2 cellular contexts compared by ENCODE assay signal in the genomic region with DNA sequence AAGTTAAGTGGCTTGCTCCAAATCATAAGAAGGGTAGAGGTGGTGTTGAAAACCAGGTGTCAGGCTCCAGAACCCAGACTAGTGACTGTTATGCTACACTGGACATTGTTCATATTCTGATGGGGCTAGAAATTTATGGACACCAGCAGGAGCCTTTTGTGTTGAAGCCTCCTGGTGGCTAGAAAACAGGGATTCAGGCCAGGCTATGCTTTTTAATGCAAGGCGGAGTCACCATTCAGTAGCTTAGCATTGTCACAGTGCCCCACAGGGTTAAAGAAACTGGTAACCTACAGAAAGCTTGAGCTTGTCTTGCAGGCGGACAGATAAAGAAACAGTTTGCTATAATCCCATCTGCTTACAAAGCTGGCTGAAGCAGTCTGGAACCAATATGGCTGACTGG.
TF ChIP-seq lines count a peak whose summit lies in the region.

No MANE protein-coding gene starts in this region.

TF ChIP-seq in HCT116, 20 proteins besides CTCF, POLR2A, EP300 and RAD21 (continued from another document):
- TF ChIP-seq, protein P1, sequence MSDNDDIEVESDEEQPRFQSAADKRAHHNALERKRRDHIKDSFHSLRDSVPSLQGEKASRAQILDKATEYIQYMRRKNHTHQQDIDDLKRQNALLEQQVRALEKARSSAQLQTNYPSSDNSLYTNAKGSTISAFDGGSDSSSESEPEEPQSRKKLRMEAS (IDR thresholded peaks at IDR 0.05) = no peak
- TF ChIP-seq SP1 (IDR thresholded peaks at IDR 0.05; ENCODE audit: low read depth) = no peak
- TF ChIP-seq, protein P2, sequence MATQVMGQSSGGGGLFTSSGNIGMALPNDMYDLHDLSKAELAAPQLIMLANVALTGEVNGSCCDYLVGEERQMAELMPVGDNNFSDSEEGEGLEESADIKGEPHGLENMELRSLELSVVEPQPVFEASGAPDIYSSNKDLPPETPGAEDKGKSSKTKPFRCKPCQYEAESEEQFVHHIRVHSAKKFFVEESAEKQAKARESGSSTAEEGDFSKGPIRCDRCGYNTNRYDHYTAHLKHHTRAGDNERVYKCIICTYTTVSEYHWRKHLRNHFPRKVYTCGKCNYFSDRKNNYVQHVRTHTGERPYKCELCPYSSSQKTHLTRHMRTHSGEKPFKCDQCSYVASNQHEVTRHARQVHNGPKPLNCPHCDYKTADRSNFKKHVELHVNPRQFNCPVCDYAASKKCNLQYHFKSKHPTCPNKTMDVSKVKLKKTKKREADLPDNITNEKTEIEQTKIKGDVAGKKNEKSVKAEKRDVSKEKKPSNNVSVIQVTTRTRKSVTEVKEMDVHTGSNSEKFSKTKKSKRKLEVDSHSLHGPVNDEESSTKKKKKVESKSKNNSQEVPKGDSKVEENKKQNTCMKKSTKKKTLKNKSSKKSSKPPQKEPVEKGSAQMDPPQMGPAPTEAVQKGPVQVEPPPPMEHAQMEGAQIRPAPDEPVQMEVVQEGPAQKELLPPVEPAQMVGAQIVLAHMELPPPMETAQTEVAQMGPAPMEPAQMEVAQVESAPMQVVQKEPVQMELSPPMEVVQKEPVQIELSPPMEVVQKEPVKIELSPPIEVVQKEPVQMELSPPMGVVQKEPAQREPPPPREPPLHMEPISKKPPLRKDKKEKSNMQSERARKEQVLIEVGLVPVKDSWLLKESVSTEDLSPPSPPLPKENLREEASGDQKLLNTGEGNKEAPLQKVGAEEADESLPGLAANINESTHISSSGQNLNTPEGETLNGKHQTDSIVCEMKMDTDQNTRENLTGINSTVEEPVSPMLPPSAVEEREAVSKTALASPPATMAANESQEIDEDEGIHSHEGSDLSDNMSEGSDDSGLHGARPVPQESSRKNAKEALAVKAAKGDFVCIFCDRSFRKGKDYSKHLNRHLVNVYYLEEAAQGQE (IDR thresholded peaks at IDR 0.05; ENCODE audit: low read depth) = no peak
- TF ChIP-seq FOSL1 (IDR thresholded peaks at IDR 0.05; ENCODE audit: low read depth) = no peak

TF ChIP-seq in SK-N-SH treated with all-trans-retinoic acid at 6 μM for 48 hours, 23 proteins besides CTCF, POLR2A, EP300 and RAD21 (continued from another document):
- TF ChIP-seq, protein P3, sequence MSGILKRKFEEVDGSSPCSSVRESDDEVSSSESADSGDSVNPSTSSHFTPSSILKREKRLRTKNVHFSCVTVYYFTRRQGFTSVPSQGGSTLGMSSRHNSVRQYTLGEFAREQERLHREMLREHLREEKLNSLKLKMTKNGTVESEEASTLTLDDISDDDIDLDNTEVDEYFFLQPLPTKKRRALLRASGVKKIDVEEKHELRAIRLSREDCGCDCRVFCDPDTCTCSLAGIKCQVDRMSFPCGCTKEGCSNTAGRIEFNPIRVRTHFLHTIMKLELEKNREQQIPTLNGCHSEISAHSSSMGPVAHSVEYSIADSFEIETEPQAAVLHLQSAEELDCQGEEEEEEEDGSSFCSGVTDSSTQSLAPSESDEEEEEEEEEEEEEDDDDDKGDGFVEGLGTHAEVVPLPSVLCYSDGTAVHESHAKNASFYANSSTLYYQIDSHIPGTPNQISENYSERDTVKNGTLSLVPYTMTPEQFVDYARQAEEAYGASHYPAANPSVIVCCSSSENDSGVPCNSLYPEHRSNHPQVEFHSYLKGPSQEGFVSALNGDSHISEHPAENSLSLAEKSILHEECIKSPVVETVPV (CRISPR knock-in tag; IDR thresholded peaks at IDR 0.05) = no peak
- TF ChIP-seq ZNF70 (CRISPR knock-in tag; IDR thresholded peaks at IDR 0.05) (no peak), CSDC2 (CRISPR knock-in tag; IDR thresholded peaks at IDR 0.05) (no peak), ISL1 (CRISPR knock-in tag; IDR thresholded peaks at IDR 0.05) (no peak), ESRRG (CRISPR knock-in tag; IDR thresholded peaks at IDR 0.05) (no peak), ZFP3 (CRISPR knock-in tag; IDR thresholded peaks at IDR 0.05) (no peak), SNAI2 (CRISPR knock-in tag; IDR thresholded peaks at IDR 0.05) (no peak), TCF4 (CRISPR knock-in tag; IDR thresholded peaks at IDR 0.05; ENCODE audit: borderline replicate concordance) (no peak), ZNF8 (CRISPR knock-in tag; IDR thresholded peaks at IDR 0.05) (no peak), OSR1 (CRISPR knock-in tag; IDR thresholded peaks at IDR 0.05) (no peak), BACH2 (CRISPR knock-in tag; IDR thresholded peaks at IDR 0.05; ENCODE audit: borderline replicate concordance) (no peak), ZC3H10 (CRISPR knock-in tag; IDR thresholded peaks at IDR 0.05) (no peak), ZFP30 (CRISPR knock-in tag; IDR thresholded peaks at IDR 0.05) (no peak)
- TF ChIP-seq, protein P4, sequence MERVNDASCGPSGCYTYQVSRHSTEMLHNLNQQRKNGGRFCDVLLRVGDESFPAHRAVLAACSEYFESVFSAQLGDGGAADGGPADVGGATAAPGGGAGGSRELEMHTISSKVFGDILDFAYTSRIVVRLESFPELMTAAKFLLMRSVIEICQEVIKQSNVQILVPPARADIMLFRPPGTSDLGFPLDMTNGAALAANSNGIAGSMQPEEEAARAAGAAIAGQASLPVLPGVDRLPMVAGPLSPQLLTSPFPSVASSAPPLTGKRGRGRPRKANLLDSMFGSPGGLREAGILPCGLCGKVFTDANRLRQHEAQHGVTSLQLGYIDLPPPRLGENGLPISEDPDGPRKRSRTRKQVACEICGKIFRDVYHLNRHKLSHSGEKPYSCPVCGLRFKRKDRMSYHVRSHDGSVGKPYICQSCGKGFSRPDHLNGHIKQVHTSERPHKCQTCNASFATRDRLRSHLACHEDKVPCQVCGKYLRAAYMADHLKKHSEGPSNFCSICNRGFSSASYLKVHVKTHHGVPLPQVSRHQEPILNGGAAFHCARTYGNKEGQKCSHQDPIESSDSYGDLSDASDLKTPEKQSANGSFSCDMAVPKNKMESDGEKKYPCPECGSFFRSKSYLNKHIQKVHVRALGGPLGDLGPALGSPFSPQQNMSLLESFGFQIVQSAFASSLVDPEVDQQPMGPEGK (CRISPR knock-in tag; IDR thresholded peaks at IDR 0.05; ENCODE audit: borderline replicate concordance) = no peak
- TF ChIP-seq, protein P5, sequence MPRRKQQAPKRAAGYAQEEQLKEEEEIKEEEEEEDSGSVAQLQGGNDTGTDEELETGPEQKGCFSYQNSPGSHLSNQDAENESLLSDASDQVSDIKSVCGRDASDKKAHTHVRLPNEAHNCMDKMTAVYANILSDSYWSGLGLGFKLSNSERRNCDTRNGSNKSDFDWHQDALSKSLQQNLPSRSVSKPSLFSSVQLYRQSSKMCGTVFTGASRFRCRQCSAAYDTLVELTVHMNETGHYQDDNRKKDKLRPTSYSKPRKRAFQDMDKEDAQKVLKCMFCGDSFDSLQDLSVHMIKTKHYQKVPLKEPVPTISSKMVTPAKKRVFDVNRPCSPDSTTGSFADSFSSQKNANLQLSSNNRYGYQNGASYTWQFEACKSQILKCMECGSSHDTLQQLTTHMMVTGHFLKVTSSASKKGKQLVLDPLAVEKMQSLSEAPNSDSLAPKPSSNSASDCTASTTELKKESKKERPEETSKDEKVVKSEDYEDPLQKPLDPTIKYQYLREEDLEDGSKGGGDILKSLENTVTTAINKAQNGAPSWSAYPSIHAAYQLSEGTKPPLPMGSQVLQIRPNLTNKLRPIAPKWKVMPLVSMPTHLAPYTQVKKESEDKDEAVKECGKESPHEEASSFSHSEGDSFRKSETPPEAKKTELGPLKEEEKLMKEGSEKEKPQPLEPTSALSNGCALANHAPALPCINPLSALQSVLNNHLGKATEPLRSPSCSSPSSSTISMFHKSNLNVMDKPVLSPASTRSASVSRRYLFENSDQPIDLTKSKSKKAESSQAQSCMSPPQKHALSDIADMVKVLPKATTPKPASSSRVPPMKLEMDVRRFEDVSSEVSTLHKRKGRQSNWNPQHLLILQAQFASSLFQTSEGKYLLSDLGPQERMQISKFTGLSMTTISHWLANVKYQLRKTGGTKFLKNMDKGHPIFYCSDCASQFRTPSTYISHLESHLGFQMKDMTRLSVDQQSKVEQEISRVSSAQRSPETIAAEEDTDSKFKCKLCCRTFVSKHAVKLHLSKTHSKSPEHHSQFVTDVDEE (CRISPR knock-in tag; IDR thresholded peaks at IDR 0.05) = no peak
